Comparison of ENCODE assay signal across 8 cellular contexts in the genomic region with DNA sequence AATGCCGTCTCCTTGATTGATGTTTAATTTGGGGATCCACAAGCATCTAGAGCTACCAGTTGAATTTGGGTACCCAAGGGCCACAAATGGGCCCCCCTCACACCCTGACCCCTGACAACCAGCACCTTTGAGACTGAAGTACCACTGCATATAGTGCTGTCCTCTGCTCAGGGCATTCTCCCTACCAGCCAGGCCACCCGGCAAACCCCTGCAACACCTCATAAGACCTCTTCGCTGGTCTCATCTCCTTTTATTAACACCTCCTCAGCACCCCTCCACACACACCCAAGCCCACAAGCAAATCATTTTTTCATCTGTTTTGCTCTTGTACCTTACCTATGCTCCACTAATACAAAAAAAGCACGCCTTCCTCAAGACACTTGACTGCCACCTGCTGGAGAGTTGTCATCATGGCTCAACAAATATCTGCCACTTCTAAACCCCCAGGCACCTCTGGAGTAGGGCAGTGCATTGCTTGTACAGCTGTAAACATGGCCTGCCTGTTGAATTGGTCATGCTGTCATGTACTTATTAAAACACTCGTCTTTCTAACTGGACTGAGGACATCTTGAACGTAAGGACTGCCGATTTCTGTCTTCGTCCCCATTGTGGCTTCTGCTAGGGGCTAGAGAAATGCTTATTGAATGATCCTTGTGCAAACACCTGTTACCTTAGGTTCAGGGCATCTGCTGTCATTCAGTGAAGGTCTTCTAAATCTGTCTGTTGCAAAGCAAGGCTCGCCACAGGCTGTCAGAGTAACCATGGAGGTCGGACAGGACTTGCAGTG.
DNase-seq lines count a peak whose midpoint lies in the region; ATAC-seq and TF ChIP-seq lines count a peak whose summit lies in the region.

No MANE protein-coding gene starts in this region.

- H3K4me1 ChIP-seq in A673 (ENCODE audit: insufficient read depth, low read length, poor library complexity, severe bottlenecking), result no peaks in the 10 kb centered on the region

- H3K36me3 ChIP-seq in A673 (ENCODE audit: insufficient read depth, low read length, poor library complexity, severe bottlenecking), result no peaks in the 10 kb centered on the region

- BruUV-seq in A673 (replicated peaks; lab: Mats Ljungman, UMichigan), result no TSS peak

- no peaks in the 10 kb centered on the region for H3K9me3 Mint-ChIP-seq in endothelial cell (ENCODE audit: unreplicated experiment)
- H3K9me3 Mint-ChIP-seq in stimulated activated effector memory CD8-positive, alpha-beta T cell treated with anti-CD3 and anti-CD28 coated beads, Interleukin-12 subunit alpha, Interleukin-12 subunit beta, amount 100 ng/mL, for 72 hours, result no peaks in the 10 kb centered on the region

- H3K4me3 ChIP-seq in A673 (ENCODE audit: low read depth, low read length, poor library complexity, severe bottlenecking), result no peak overlapping the region

- H3K4me3 Mint-ChIP-seq in endothelial cell (ENCODE audit: unreplicated experiment), result no peak overlapping the region
- no peak overlapping the region for H3K4me3 Mint-ChIP-seq in stimulated activated effector memory CD8-positive, alpha-beta T cell treated with anti-CD3 and anti-CD28 coated beads, Interleukin-12 subunit alpha, Interleukin-12 subunit beta, amount 100 ng/mL, for 72 hours

- peaks cover 6% of the 10 kb centered on the region for H3K36me3 Mint-ChIP-seq in endothelial cell (ENCODE audit: low read depth, unreplicated experiment)
- H3K36me3 Mint-ChIP-seq in stimulated activated effector memory CD8-positive, alpha-beta T cell treated with anti-CD3 and anti-CD28 coated beads, Interleukin-12 subunit alpha, Interleukin-12 subunit beta, amount 100 ng/mL, for 72 hours, result peaks cover 32% of the 10 kb centered on the region

- CTCF ChIA-PET in A673 (lab: Charles Lee), result interaction anchor here (0.5 kb wide), 1 partner anchor 133 kb away, joined by 3 read pairs; no protein-coding TSS in a partner anchor

- no peak overlapping the region for H3K27ac ChIP-seq in A673 (ENCODE audit: low read depth, low read length, poor library complexity, severe bottlenecking)

- no peaks in the 10 kb centered on the region for H3K27me3 ChIP-seq in A673 (replicated peaks; ENCODE audit: insufficient read depth, low read depth, low read length, poor library complexity)

- no peaks in the 10 kb centered on the region for H3K9me3 ChIP-seq in A673 (ENCODE audit: low read depth, low read length, poor library complexity, severe bottlenecking)

- peaks cover 2% of the 10 kb centered on the region for H3K27me3 Mint-ChIP-seq in endothelial cell (ENCODE audit: unreplicated experiment)

- no peak overlapping the region for H3K27ac Mint-ChIP-seq in endothelial cell (ENCODE audit: unreplicated experiment)
- H3K27ac Mint-ChIP-seq in stimulated activated effector memory CD8-positive, alpha-beta T cell treated with anti-CD3 and anti-CD28 coated beads, Interleukin-12 subunit alpha, Interleukin-12 subunit beta, amount 100 ng/mL, for 72 hours, result peak overlapping the region; percentile 87

- intact Hi-C loops in A673 (cut with micrococcal nuclease; ENCODE audit: unreplicated experiment), result loop anchor here (5.0 kb wide), 2 partner anchors 162 to 382 kb away; no protein-coding TSS in a partner anchor

- ATAC-seq in GM18858 (IDR thresholded peaks at IDR 0.05; ENCODE audit: unreplicated experiment) (peak; percentile 46), HG03521 (IDR thresholded peaks at IDR 0.05; ENCODE audit: unreplicated experiment) (peak; percentile 58)
- ATAC-seq in stimulated activated effector memory CD8-positive, alpha-beta T cell treated with anti-CD3 and anti-CD28 coated beads, Interleukin-12 subunit alpha, Interleukin-12 subunit beta, amount 100 ng/mL, for 72 hours, result peak; percentile 56

- TF ChIP-seq CTCF in A673 (conservative IDR thresholded peaks at IDR 0.05; ENCODE audit: low read depth, low read length) (peak; percentile 81), endothelial cell (IDR thresholded peaks at IDR 0.05; ENCODE audit: unreplicated experiment) (peak; percentile 90)

- DNase-seq in A673 (ENCODE audit: low spot score) (peak; percentile 79), NCI-H82 treated with DMSO at 0.1 percent for 48 hours (lab: John Stamatoyannopoulos, UW; ENCODE audit: unreplicated experiment) (peak; percentile 25), endothelial cell (ENCODE audit: low spot score) (peak; percentile 75), myocyte (ENCODE audit: low read depth) (peak; percentile 85)
- peak; percentile 86 for DNase-seq in activated CD8-positive, alpha-beta memory T cell treated with anti-CD3 and anti-CD28 coated beads for 24 hours
- DNase-seq in stimulated activated effector memory CD8-positive, alpha-beta T cell treated with anti-CD3 and anti-CD28 coated beads, Interleukin-12 subunit alpha, Interleukin-12 subunit beta, amount 100 ng/mL, for 72 hours (ENCODE audit: low spot score in 2 of 2), result peak; percentile 55 to 86

- POLR2A ChIA-PET in A673 (lab: Charles Lee; ENCODE audit: low non-redundant PET), result no interaction called here

- peaks cover 48% of the 10 kb centered on the region for H3K4me1 Mint-ChIP-seq in endothelial cell (ENCODE audit: unreplicated experiment)
- peaks cover 81% of the 10 kb centered on the region for H3K4me1 Mint-ChIP-seq in stimulated activated effector memory CD8-positive, alpha-beta T cell treated with anti-CD3 and anti-CD28 coated beads, Interleukin-12 subunit alpha, Interleukin-12 subunit beta, amount 100 ng/mL, for 72 hours

Comparison
In these comparisons a context has a peak if more than half of its experiments do, and no peak if none do; other contexts are left out.
1. DNase-seq: peak in every context shown above with its lines; median percentile 86 in activated CD8-positive, alpha-beta memory T cell treated with anti-CD3 and anti-CD28 coated beads for 24 hours; 85 in myocyte; 79 in A673; 75 in endothelial cell; 70 in stimulated activated effector memory CD8-positive, alpha-beta T cell treated with anti-CD3 and anti-CD28 coated beads, Interleukin-12 subunit alpha, Interleukin-12 subunit beta, amount 100 ng/mL, for 72 hours; 25 in NCI-H82 treated with DMSO at 0.1 percent for 48 hours.